19 cellular contexts compared by ENCODE assay signal in genomic region chr4:8324640-8325239, GRCh38. TPM values are rescaled to one million over a fixed set of nuclear protein-coding genes. Genes with fewer than 3 reads are reported as not detected.
DNase-seq lines count a peak whose midpoint lies in the region; ATAC-seq and TF ChIP-seq lines count a peak whose summit lies in the region.
"Had no signal": no experiment of that assay in that cellular context is flagged by ENCODE, and none has a peak within 500 bp of the region (broad histone marks: within the 10 kb centered on the region; RNA-seq: fewer than 3 reads in every experiment).

No MANE protein-coding gene starts in this region.

- H3K4me3 ChIP-seq in IMR-90 (ENCODE audit: insufficient read depth, low read depth, low read length), result no peak overlapping the region
- H3K4me3 ChIP-seq: left lung, neural progenitor cell had no signal

- no peak overlapping the region for H4K5ac ChIP-seq in IMR-90 (ENCODE audit: low read depth, low read length)

- peak overlapping the region; percentile 8 for H2AFZ ChIP-seq in IMR-90 (replicated peaks; ENCODE audit: low read length, poor library complexity)
- H2AFZ ChIP-seq: neural progenitor cell had no signal

- no peak overlapping the region for H3K4me2 ChIP-seq in IMR-90 (ENCODE audit: low read depth, low read length)
- H3K4me2 ChIP-seq: neural progenitor cell had no signal

- H3K9me3 Mint-ChIP-seq in CD4-positive, alpha-beta T cell, result no peaks in the 10 kb centered on the region

- H2AK9ac ChIP-seq in IMR-90 (replicated peaks; ENCODE audit: low read depth, low read length, poor library complexity), result no peak overlapping the region

- no peak overlapping the region for H4K91ac ChIP-seq in IMR-90 (ENCODE audit: insufficient read depth, low read depth, low read length)

- no peak overlapping the region for H3K27ac Mint-ChIP-seq in CD4-positive, alpha-beta T cell
- H3K27ac Mint-ChIP-seq: activated CD8-positive, alpha-beta T cell treated with anti-CD3 and anti-CD28 coated beads, Interleukin-2, amount 10 ng/mL, durations not matched to agents 7 days and 5 days; neural progenitor cell; WTC11 had no signal

- no CpG with 5 or more reads among the region's 6 CpGs for WGBS in IMR-90 (ENCODE audit: extremely low coverage in 2 of 2, insufficient read length in 1 of 2), 2 experiments

- H3K14ac ChIP-seq in IMR-90 (replicated peaks; ENCODE audit: low read depth, low read length), result 0 out of 2 replicates have a peak overlapping the region, but pooled peaks have one; percentile 35

- H3K9me3 ChIP-seq in IMR-90 (ENCODE audit: control insufficient read depth, insufficient read depth, low read length), result peaks cover 5% of the 10 kb centered on the region
- H3K9me3 ChIP-seq in CD4-positive, alpha-beta T cell (ENCODE audit: control insufficient read depth, low read length), result no peaks in the 10 kb centered on the region

- dilution Hi-C loops in IMR-90 (cut with HindIII; ENCODE audit: low sequenced_read_pairs, unreplicated experiment), result no loop called here

- in situ Hi-C loops in IMR-90 (cut with MboI; ENCODE audit: low sequenced_read_pairs), result no loop called here

- POLR2A ChIA-PET in IMR-90 (lab: Charles Lee; ENCODE audit: unreplicated experiment), result no interaction called here
- POLR2A ChIA-PET in CD4-positive, alpha-beta T cell (lab: Charles Lee), result no interaction called here

- no peak for TF ChIP-seq POLR2A in IMR-90 (IDR thresholded peaks at IDR 0.05; ENCODE audit: low read depth, low read length)

- H3K4me1 Mint-ChIP-seq in CD4-positive, alpha-beta T cell (ENCODE audit: low read depth), result no peaks in the 10 kb centered on the region
- H3K4me1 Mint-ChIP-seq: neural progenitor cell, WTC11 had no signal

- H3K9me1 ChIP-seq in IMR-90 (ENCODE audit: insufficient read depth, low read length), result peaks cover 15% of the 10 kb centered on the region

- TF ChIP-seq CTCF in IMR-90 (conservative IDR thresholded peaks at IDR 0.05; ENCODE audit: low read depth, low read length), result no peak
- no peak for TF ChIP-seq CTCF in CD4-positive, alpha-beta T cell (IDR thresholded peaks at IDR 0.05)

- no peak overlapping the region for H2BK5ac ChIP-seq in IMR-90 (ENCODE audit: low read depth, low read length, poor library complexity, severe bottlenecking)

- no peak overlapping the region; the same call in 2 of the 3 replicates for H2BK15ac ChIP-seq in IMR-90 (ENCODE audit: low read depth, low read length)

- H3K9ac ChIP-seq in IMR-90 (ENCODE audit: low read depth, low read length), result no peak overlapping the region
- H3K9ac ChIP-seq: neural progenitor cell had no signal

- H2BK120ac ChIP-seq in IMR-90 (ENCODE audit: low read depth, low read length), result no peak overlapping the region

- CTCF ChIA-PET in IMR-90 (lab: Yijun Ruan, JAX), result no interaction called here
- CTCF ChIA-PET in CD4-positive, alpha-beta T cell (lab: Charles Lee), result no interaction called here

- no peak overlapping the region for H3K23ac ChIP-seq in IMR-90 (ENCODE audit: low read depth, low read length)

- no peaks in the 10 kb centered on the region for H3K27me3 Mint-ChIP-seq in CD4-positive, alpha-beta T cell

- no peak overlapping the region for H3K18ac ChIP-seq in IMR-90 (ENCODE audit: low read depth, low read length)

- H4K8ac ChIP-seq in IMR-90 (ENCODE audit: low read depth in 2 of 2, low read length in 2 of 2), result no peak overlapping the region

- H2AK5ac ChIP-seq in IMR-90 (ENCODE audit: low read depth, low read length), result peak overlapping the region; percentile 8; the same call in 1 of the 2 replicates

- 0 out of 2 replicates have a peak overlapping the region, but pooled peaks have one; percentile 37 for H3K4ac ChIP-seq in IMR-90 (ENCODE audit: low read depth, low read length)

- H4K20me1 ChIP-seq in IMR-90 (ENCODE audit: insufficient read depth, low read length), result no peaks in the 10 kb centered on the region; the same call in 1 of the 2 replicates

- H2BK20ac ChIP-seq in IMR-90 (ENCODE audit: low read depth, low read length), result 0 out of 2 replicates have a peak overlapping the region, but pooled peaks have one; percentile 18

- DNase-seq in AG20443 (ENCODE audit: low spot score) (peak; percentile 64), IMR-90 (peak; percentile 25), epidermal melanocyte (ENCODE audit: insufficient read length, low spot score) (peak; percentile 12), posterior vena cava (ENCODE audit: low spot score) (peak; percentile 6)
- DNase-seq in CD4-positive, alpha-beta T cell, result no peak
- DNase-seq: activated CD8-positive, alpha-beta T cell treated with anti-CD3 and anti-CD28 coated beads, Interleukin-2, amount 10 ng/mL, durations not matched to agents 7 days and 5 days; activated T-cell treated with anti-CD3 and anti-CD28 coated beads, Interleukin-2, amount 50 U/mL, for 48 hours; dermis blood vessel endothelial cell; NCI-H146; NCI-H748 treated with DMSO at 0.1 percent for 48 hours; stimulated activated CD4-positive, alpha-beta T cell treated with anti-CD3 and anti-CD28 coated beads, Interleukin-12 subunit alpha, Interleukin-12 subunit beta, amount 100 ng/mL, for 4 hours had no signal

- H3K27me3 ChIP-seq in IMR-90 (ENCODE audit: control insufficient read depth, insufficient read depth, low read length), result no peaks in the 10 kb centered on the region
- no peaks in the 10 kb centered on the region for H3K27me3 ChIP-seq in CD4-positive, alpha-beta T cell (ENCODE audit: control insufficient read depth, insufficient read depth, low read length)
- H3K27me3 ChIP-seq: left lung, neural progenitor cell had no signal

- no peaks in the 10 kb centered on the region; the same call in 1 of the 2 replicates for H3K4me1 ChIP-seq in IMR-90 (ENCODE audit: control insufficient read depth, insufficient read depth, low read length)
- H3K4me1 ChIP-seq: left lung, neural progenitor cell had no signal

- TF ChIP-seq RAD21 in IMR-90 (IDR thresholded peaks at IDR 0.05; ENCODE audit: low read length), result no peak

- no peaks in the 10 kb centered on the region for H3K36me3 Mint-ChIP-seq in CD4-positive, alpha-beta T cell (ENCODE audit: low read depth)
- H3K36me3 Mint-ChIP-seq: neural progenitor cell had no signal

- H3K36me3 ChIP-seq in IMR-90 (ENCODE audit: control insufficient read depth, insufficient read depth, low read length), result no peaks in the 10 kb centered on the region
- H3K36me3 ChIP-seq: left lung, neural progenitor cell had no signal

- no peak overlapping the region for H3K56ac ChIP-seq in IMR-90 (ENCODE audit: extremely low read depth, insufficient read depth, low read length)

- intact Hi-C loops in IMR-90 (cut with micrococcal nuclease) (no loop called here), posterior vena cava (cut with DNase I) (loop anchor here in 1 of 2 donors (10.0 kb wide), 1 partner anchor 70 kb away; no protein-coding TSS in a partner anchor)
- intact Hi-C loops in CD4-positive, alpha-beta T cell (cut with DNase I, micrococcal nuclease), result no loop called here

- no peak overlapping the region for H3K4me3 Mint-ChIP-seq in CD4-positive, alpha-beta T cell
- H3K4me3 Mint-ChIP-seq: activated CD8-positive, alpha-beta T cell treated with anti-CD3 and anti-CD28 coated beads, Interleukin-2, amount 10 ng/mL, durations not matched to agents 7 days and 5 days; neural progenitor cell; WTC11 had no signal

- BruUV-seq in IMR-90 (replicated peaks; lab: Mats Ljungman, UMichigan), result no TSS peak

- ATAC-seq in IMR-90 (ENCODE audit: low read depth) (peak; percentile 14; the same call in 1 of the 2 replicates), HG03520 (IDR thresholded peaks at IDR 0.05; ENCODE audit: unreplicated experiment) (no peak), HG02852 (IDR thresholded peaks at IDR 0.05; ENCODE audit: unreplicated experiment) (no peak)
- no peak for ATAC-seq in CD4-positive, alpha-beta T cell (ENCODE audit: poor library complexity)
- ATAC-seq: activated CD8-positive, alpha-beta T cell treated with anti-CD3 and anti-CD28 coated beads, Interleukin-2, amount 10 ng/mL, durations not matched to agents 7 days and 5 days; left lung; WTC11 had no signal

- no peak overlapping the region for H3K27ac ChIP-seq in IMR-90 (ENCODE audit: insufficient read depth, low read length)
- H3K27ac ChIP-seq in CD4-positive, alpha-beta T cell (ENCODE audit: low read depth, low read length), result no peak overlapping the region
- H3K27ac ChIP-seq: left lung, neural progenitor cell had no signal

- no peaks in the 10 kb centered on the region for H3K79me1 ChIP-seq in IMR-90 (ENCODE audit: low read depth in 1 of 2, low read length in 2 of 2)

TF ChIP-seq in IMR-90, 13 proteins besides CTCF, POLR2A, EP300 and RAD21 (continues in another document):
- TF ChIP-seq CHD1 (IDR thresholded peaks at IDR 0.05; ENCODE audit: low read depth, low read length) (no peak), SMC3 (IDR thresholded peaks at IDR 0.05; ENCODE audit: low read depth, low read length) (no peak), RCOR1 (IDR thresholded peaks at IDR 0.05; ENCODE audit: insufficient replicate concordance, low read length) (no peak), MXI1 (IDR thresholded peaks at IDR 0.05; ENCODE audit: borderline replicate concordance, low read depth, low read length) (no peak), ELK1 (IDR thresholded peaks at IDR 0.05; ENCODE audit: borderline replicate concordance, low read depth, low read length) (no peak), MAZ (IDR thresholded peaks at IDR 0.05; ENCODE audit: borderline replicate concordance, low read depth, low read length) (no peak), RFX5 (IDR thresholded peaks at IDR 0.05; ENCODE audit: low read depth, low read length) (no peak), USF2 (IDR thresholded peaks at IDR 0.05; ENCODE audit: low read depth, low read length) (no peak)

RNA-seq across cellular contexts. Expression of gene HTRA3, which starts 55.2 kb away (rescaled TPM):
- total RNA-seq in IMR-90 (2012; rRNA removed), result 1.1 and 1.3 TPM in 2 replicates
- 8.9 and 9.5 TPM in 2 replicates for polyA plus RNA-seq in IMR-90 (2012; rRNA removed)
- polyA plus RNA-seq in IMR-90 (2012; cell fraction: cytosol; rRNA removed), result 5.3 and 12.8 TPM in 2 replicates
- polyA plus RNA-seq in IMR-90 (2012; cell fraction: nucleus; rRNA removed; ENCODE audit: low replicate concordance), result 3.7 and 5.2 TPM in 2 replicates
- total RNA-seq in posterior vena cava, result 100 to 1,000 TPM in 1 of 2 donors, 10 to 100 TPM in 1; 14.9 to 104 TPM
- not detected for total RNA-seq in CD4-positive, alpha-beta T cell
- total RNA-seq: activated CD8-positive, alpha-beta T cell treated with anti-CD3 and anti-CD28 coated beads, Interleukin-2, amount 10 ng/mL, durations not matched to agents 7 days and 5 days; mononuclear cell; OCI-LY7; T-helper 1 cell treated with Interleukin-12 subunit alpha and Interleukin-12 subunit beta and Interleukin-4 antibody, amounts not matched to agents 30 ng/mL and 1 ng/mL, for 36 hours had no signal

Comparison
In these comparisons a context has a peak if more than half of its experiments do, and no peak if none do; other contexts are left out.
1. DNase-seq: peak in AG20443 (single experiment), IMR-90 (single experiment), epidermal melanocyte (single experiment) and posterior vena cava (single experiment); none in CD4-positive, alpha-beta T cell (0 of 10).